ENCODE assay signal across 9 cellular contexts in the genomic region with DNA sequence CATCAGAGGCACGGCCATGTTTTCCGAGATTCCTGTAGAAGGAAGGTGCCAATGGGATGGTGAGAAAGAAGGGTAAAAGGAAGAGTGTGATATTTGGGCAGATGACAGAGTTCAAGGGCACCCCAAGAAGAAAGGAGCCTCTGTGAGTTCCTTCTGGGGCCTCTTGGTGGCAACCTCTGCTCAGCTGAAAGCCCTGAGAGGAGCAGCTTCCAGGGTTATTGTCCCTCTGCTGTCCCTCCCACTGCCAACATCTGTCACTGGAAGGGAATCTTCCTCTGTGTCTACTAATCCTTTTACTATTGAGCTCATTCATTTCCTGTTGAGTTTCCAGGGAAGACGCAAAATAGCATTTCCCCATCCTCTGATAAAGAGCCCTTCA. TPM values are rescaled to one million over a fixed set of nuclear protein-coding genes. Genes with fewer than 3 reads are reported as not detected.
DNase-seq lines count a peak whose midpoint lies in the region; ATAC-seq, FAIRE-seq and TF ChIP-seq lines count a peak whose summit lies in the region.
"Had no signal": no experiment of that assay in that cellular context is flagged by ENCODE, and none has a peak within 500 bp of the region (broad histone marks: within the 10 kb centered on the region; RNA-seq: fewer than 3 reads in every experiment).

No MANE protein-coding gene starts in this region.

- H3K18ac ChIP-seq in IMR-90 (ENCODE audit: low read depth, low read length), result no peak overlapping the region
- H3K18ac ChIP-seq in mesendoderm (ENCODE audit: low read length), result no peak overlapping the region

- BruUV-seq in IMR-90 (replicated peaks; lab: Mats Ljungman, UMichigan), result no TSS peak

- peaks cover 12% of the 10 kb centered on the region for H3K27me3 Mint-ChIP-seq in WTC11 (ENCODE audit: low read depth)

- no peak overlapping the region for H3K56ac ChIP-seq in IMR-90 (ENCODE audit: extremely low read depth, insufficient read depth, low read length)
- peak overlapping the region; percentile 11 for H3K56ac ChIP-seq in mesendoderm (ENCODE audit: low read length)

- peak; percentile 14 for DNase-seq in G401 (ENCODE audit: low spot score)
- DNase-seq in IMR-90, result no peak
- DNase-seq in WTC11 (ENCODE audit: low spot score), result no peak
- DNase-seq in mesendoderm, result peak; percentile 85
- no peak for DNase-seq in germinal center (ENCODE audit: low spot score)
- no peak for DNase-seq in RWPE1 (ENCODE audit: low spot score)
- DNase-seq in small intestine, result no peak

- H2BK15ac ChIP-seq in IMR-90 (ENCODE audit: low read depth, low read length), result no peak overlapping the region
- no peak overlapping the region for H2BK15ac ChIP-seq in mesendoderm (replicated peaks; ENCODE audit: low read depth)

- intact Hi-C loops in IMR-90 (cut with micrococcal nuclease), result loop anchor here (1.0 to 2.0 kb wide), 3 partner anchors 530 to 946 kb away; no protein-coding TSS in a partner anchor

- no peaks in the 10 kb centered on the region for H4K20me1 ChIP-seq in IMR-90 (ENCODE audit: insufficient read depth, low read length)

- H2BK5ac ChIP-seq in IMR-90 (ENCODE audit: low read depth, low read length, poor library complexity, severe bottlenecking), result no peak overlapping the region
- H2BK5ac ChIP-seq in mesendoderm (ENCODE audit: low read length), result no peak overlapping the region

- H2AK5ac ChIP-seq in IMR-90 (ENCODE audit: low read depth, low read length) (no peak overlapping the region), mesendoderm (ENCODE audit: low read length) (no peak overlapping the region)

- H3K4me3 Mint-ChIP-seq in WTC11, result no peak overlapping the region

- dilution Hi-C loops in IMR-90 (cut with HindIII; ENCODE audit: low sequenced_read_pairs, unreplicated experiment), result no loop called here

- H3K27ac Mint-ChIP-seq in WTC11, result no peak overlapping the region

- H3K4me3 ChIP-seq in IMR-90 (ENCODE audit: insufficient read depth, low read depth, low read length), result no peak overlapping the region
- no peak overlapping the region for H3K4me3 ChIP-seq in mesendoderm (ENCODE audit: low read length)
- H3K4me3 ChIP-seq in small intestine (ENCODE audit: low read depth in 1 of 2, low read length in 2 of 2), result no peak overlapping the region

- POLR2A ChIA-PET in IMR-90 (lab: Charles Lee; ENCODE audit: unreplicated experiment), result no interaction called here
- POLR2A ChIA-PET in WTC11 (lab: Charles Lee), result no interaction called here
- POLR2A ChIA-PET in RWPE1 (lab: Yijun Ruan, JAX; ENCODE audit: low non-redundant PET), result no interaction called here

- WGBS in IMR-90 (ENCODE audit: extremely low coverage in 2 of 2, insufficient read length in 1 of 2), 2 experiments, result no CpG with 5 or more reads among the region's 3 CpGs
- WGBS in mesendoderm (ENCODE audit: extremely low coverage, insufficient coverage, low lambda C conversion rate), result no CpG with 5 or more reads among the region's 3 CpGs
- 38 to 43% (median 39%) methylated on average over 3 of the region's 3 CpGs for WGBS in small intestine, 3 donors

- peaks cover 12% of the 10 kb centered on the region for H3K4me1 Mint-ChIP-seq in WTC11

- no peaks in the 10 kb centered on the region for H3K9me3 Mint-ChIP-seq in WTC11

- H3K79me1 ChIP-seq in IMR-90 (ENCODE audit: low read depth in 1 of 2, low read length in 2 of 2) (no peaks in the 10 kb centered on the region), mesendoderm (ENCODE audit: low read length) (no peaks in the 10 kb centered on the region)

- H3K36me3 Mint-ChIP-seq in WTC11, result no peaks in the 10 kb centered on the region

- H3K27ac ChIP-seq in IMR-90 (ENCODE audit: insufficient read depth, low read length) (no peak overlapping the region), mesendoderm (ENCODE audit: low read depth, low read length) (no peak overlapping the region), RWPE1 (no peak overlapping the region), small intestine (ENCODE audit: low read depth in 1 of 2, low read length in 1 of 2) (no peak overlapping the region)

- H4K5ac ChIP-seq in IMR-90 (ENCODE audit: low read depth, low read length) (no peak overlapping the region), mesendoderm (ENCODE audit: low read length) (no peak overlapping the region)

- H3K9ac ChIP-seq in IMR-90 (ENCODE audit: low read depth, low read length) (no peak overlapping the region), mesendoderm (ENCODE audit: low read length) (no peak overlapping the region)

- H3K4me2 ChIP-seq in IMR-90 (ENCODE audit: low read depth, low read length) (no peak overlapping the region), mesendoderm (ENCODE audit: low read length) (no peak overlapping the region)

- H2BK20ac ChIP-seq in IMR-90 (ENCODE audit: low read depth, low read length), result no peak overlapping the region

- no peaks in the 10 kb centered on the region for H3K9me1 ChIP-seq in IMR-90 (ENCODE audit: insufficient read depth, low read length)

- no peak overlapping the region for H2BK120ac ChIP-seq in IMR-90 (ENCODE audit: low read depth, low read length)
- H2BK120ac ChIP-seq in mesendoderm (ENCODE audit: low read depth, low read length), result no peak overlapping the region

- H3K4me1 ChIP-seq in IMR-90 (ENCODE audit: control insufficient read depth, insufficient read depth, low read length) (no peaks in the 10 kb centered on the region; the same call in 1 of the 2 replicates), mesendoderm (ENCODE audit: control insufficient read depth, low read depth, low read length) (peaks cover 6% of the 10 kb centered on the region), small intestine (ENCODE audit: control insufficient read depth in 2 of 2, insufficient read depth in 1 of 2, low read depth in 1 of 2, low read length in 1 of 2) (no peaks in the 10 kb centered on the region)

- H3K4ac ChIP-seq in IMR-90 (ENCODE audit: low read depth, low read length) (no peak overlapping the region), mesendoderm (ENCODE audit: low read depth, low read length) (no peak overlapping the region)

- no peak overlapping the region for H4K91ac ChIP-seq in IMR-90 (ENCODE audit: insufficient read depth, low read depth, low read length)

- H3K14ac ChIP-seq in IMR-90 (replicated peaks; ENCODE audit: low read depth, low read length), result no peak overlapping the region

- TF ChIP-seq CTCF in IMR-90 (conservative IDR thresholded peaks at IDR 0.05; ENCODE audit: low read depth, low read length) (no peak), WTC11 (IDR thresholded peaks at IDR 0.05) (no peak), RWPE1 (conservative IDR thresholded peaks at IDR 0.05; ENCODE audit: low read depth) (no peak)

- TF ChIP-seq POLR2A in IMR-90 (IDR thresholded peaks at IDR 0.05; ENCODE audit: low read depth, low read length), result no peak

- no peak overlapping the region for H3K23ac ChIP-seq in IMR-90 (ENCODE audit: low read depth, low read length)
- no peak overlapping the region for H3K23ac ChIP-seq in mesendoderm (ENCODE audit: low read length)

- H3K27me3 ChIP-seq in IMR-90 (ENCODE audit: control insufficient read depth, insufficient read depth, low read length), result no peaks in the 10 kb centered on the region
- no peaks in the 10 kb centered on the region for H3K27me3 ChIP-seq in mesendoderm (ENCODE audit: insufficient read depth, low read length, poor library complexity)
- H3K27me3 ChIP-seq in small intestine (ENCODE audit: control insufficient read depth in 2 of 2, insufficient read depth in 2 of 2, low read length in 2 of 2), result no peaks in the 10 kb centered on the region

- in situ Hi-C loops in G401 (cut with HindIII; ENCODE audit: low sequenced_read_pairs) (no loop called here), IMR-90 (cut with MboI; ENCODE audit: low sequenced_read_pairs) (loop anchor here (10.0 to 25.0 kb wide), 3 partner anchors 522 to 1675 kb away; a partner anchor contains a TSS)

- no peak overlapping the region for H2AFZ ChIP-seq in IMR-90 (replicated peaks; ENCODE audit: low read length, poor library complexity)

- H4K8ac ChIP-seq in IMR-90 (ENCODE audit: low read depth in 2 of 2, low read length in 2 of 2) (no peak overlapping the region), mesendoderm (ENCODE audit: low read depth, low read length) (no peak overlapping the region)

- H3K36me3 ChIP-seq in IMR-90 (ENCODE audit: control insufficient read depth, insufficient read depth, low read length) (no peaks in the 10 kb centered on the region), mesendoderm (ENCODE audit: control insufficient read depth, insufficient read depth, low read length) (no peaks in the 10 kb centered on the region), small intestine (ENCODE audit: control insufficient read depth in 2 of 2, insufficient read depth in 2 of 2, low read length in 2 of 2) (no peaks in the 10 kb centered on the region)

- no peak overlapping the region for H2AK9ac ChIP-seq in IMR-90 (replicated peaks; ENCODE audit: low read depth, low read length, poor library complexity)

- CTCF ChIA-PET in IMR-90 (lab: Yijun Ruan, JAX), result interaction anchor here (0.6 to 1.4 kb wide), 3 partner anchors 9 to 531 kb away, joined by 3 read pairs; no protein-coding TSS in a partner anchor
- CTCF ChIA-PET in WTC11 (lab: Charles Lee), result interaction anchor here (0.7 to 2.8 kb wide), 52 partner anchors 8 to 968 kb away, joined by 3 to 25 read pairs (median 4); a partner anchor contains a TSS
- CTCF ChIA-PET in RWPE1 (lab: Yijun Ruan, JAX), result interaction anchor here (0.6 to 1.1 kb wide), 13 partner anchors 9 to 653 kb away, joined by 3 to 4 read pairs (median 3); no protein-coding TSS in a partner anchor

- H3K79me2 ChIP-seq in mesendoderm (ENCODE audit: control insufficient read depth, insufficient read depth, low read length), result no peaks in the 10 kb centered on the region

- FAIRE-seq in small intestine (lab: Jason Lieb, UNC), result no peak

- H3K9me3 ChIP-seq in IMR-90 (ENCODE audit: control insufficient read depth, insufficient read depth, low read length) (no peaks in the 10 kb centered on the region), small intestine (ENCODE audit: control insufficient read depth, low read depth) (no peaks in the 10 kb centered on the region)

- peak; percentile 23; the same call in 1 of the 2 replicates for TF ChIP-seq RAD21 in IMR-90 (IDR thresholded peaks at IDR 0.05; ENCODE audit: low read length)

- ATAC-seq in IMR-90 (ENCODE audit: low read depth) (peak; percentile 30), WTC11 (peak; percentile 49), HG03045 (IDR thresholded peaks at IDR 0.05; ENCODE audit: unreplicated experiment) (no peak)

RNA-seq across cellular contexts. Expression of a gene that starts 40.0 kb away (rescaled TPM):
- total RNA-seq in G401 (2014; rRNA removed; shearing (Covaris generic)), result not detected in 2 replicates
- not detected in 2 replicates for total RNA-seq in IMR-90 (2012; rRNA removed)
- polyA plus RNA-seq in IMR-90 (2012; rRNA removed), result not detected in 2 replicates
- polyA plus RNA-seq in IMR-90 (2012; cell fraction: cytosol; rRNA removed), result not detected in 2 replicates
- polyA plus RNA-seq in IMR-90 (2012; cell fraction: nucleus; rRNA removed; ENCODE audit: low replicate concordance), result not detected in 2 replicates
- not detected in 3 replicates for total RNA-seq in WTC11 (2021)
- not detected for polyA plus RNA-seq in mesendoderm (2013, experiment 1 of 2)
- not detected for polyA plus RNA-seq in mesendoderm (2013, experiment 2 of 2)
- polyA plus RNA-seq in small intestine, result under 1 TPM in 1 of 3 donors, not detected in 2; 0.34 TPM
- total RNA-seq: mononuclear cell had no signal

RNA-seq across cellular contexts. Expression of a gene that starts 48.3 kb away (rescaled TPM):
- total RNA-seq in G401 (2014; rRNA removed; shearing (Covaris generic)), result not detected in 2 replicates
- total RNA-seq in IMR-90 (2012; rRNA removed), result not detected in 2 replicates
- not detected in 2 replicates for polyA plus RNA-seq in IMR-90 (2012; rRNA removed)
- polyA plus RNA-seq in IMR-90 (2012; cell fraction: cytosol; rRNA removed), result not detected in 2 replicates
- polyA plus RNA-seq in IMR-90 (2012; cell fraction: nucleus; rRNA removed; ENCODE audit: low replicate concordance), result not detected in 2 replicates
- total RNA-seq in WTC11 (2021), result 2.1 to 2.9 TPM (median 2.7 TPM) in 3 replicates
- polyA plus RNA-seq in mesendoderm (2013, experiment 1 of 2), result 0.81 TPM
- polyA plus RNA-seq in mesendoderm (2013, experiment 2 of 2), result 1.0 TPM
- polyA plus RNA-seq in small intestine, result 1 to 10 TPM in 1 of 3 donors, under 1 TPM in 1, not detected in 1; 0.45 to 1.4 TPM

Comparison
In these comparisons a context has a peak if more than half of its experiments do, and no peak if none do; other contexts are left out.
1. DNase-seq: peak in G401 (single experiment) and mesendoderm (single experiment); none in IMR-90 (single experiment), WTC11 (single experiment), germinal center (single experiment), RWPE1 (single experiment) and small intestine (single experiment).